8 cellular contexts compared by ENCODE assay signal in the genomic region with DNA sequence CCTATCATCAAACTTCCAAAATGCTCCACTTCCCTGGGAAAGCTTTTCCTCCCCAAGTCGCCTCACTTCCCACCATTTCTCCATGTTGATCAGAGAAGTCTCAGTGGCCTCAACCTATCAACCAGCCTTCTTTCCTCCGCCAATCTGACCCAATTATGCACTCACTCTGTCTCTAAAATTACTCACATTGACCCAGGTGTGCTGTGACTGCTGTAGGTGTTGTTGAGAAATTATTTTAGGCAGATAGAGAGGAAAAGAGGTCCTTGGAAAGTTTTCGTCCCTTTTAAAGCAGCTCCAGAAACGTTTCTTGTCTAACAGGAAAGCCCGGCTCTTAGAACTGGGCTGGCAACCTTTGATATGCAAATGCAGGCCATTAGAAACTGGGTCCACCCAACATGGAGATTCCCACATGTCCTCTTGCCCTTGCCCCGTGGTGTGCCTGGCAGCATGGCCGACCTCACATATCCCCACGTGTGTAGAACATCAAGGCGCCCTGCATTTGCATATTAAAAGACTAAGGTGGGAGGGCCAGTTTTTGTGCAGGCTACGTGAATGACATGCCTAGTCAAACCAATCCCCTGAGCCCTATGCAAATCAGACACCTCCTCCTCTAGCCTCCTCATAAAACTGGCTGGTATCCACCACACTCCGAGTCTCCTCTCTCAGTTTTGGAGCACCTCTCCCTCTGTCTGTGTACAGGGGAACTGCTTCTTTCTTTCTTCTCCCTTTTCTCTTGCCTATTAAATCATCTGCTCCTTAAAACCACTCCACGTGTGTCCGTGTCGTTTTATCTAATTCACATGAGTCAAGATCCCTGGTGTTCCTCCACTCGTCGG. TPM values are rescaled to one million over a fixed set of nuclear protein-coding genes. Genes with fewer than 3 reads are reported as not detected.
A peak's percentile ranks its signal among the peaks of the same experiment; 100 is the strongest.
DNase-seq lines count a peak whose midpoint lies in the region; ATAC-seq, FAIRE-seq and TF ChIP-seq lines count a peak whose summit lies in the region.

No MANE protein-coding gene starts in this region.

- FAIRE-seq in bronchial epithelial cell (lab: Jason Lieb, UNC): peak; percentile 58

- H3K27me3 ChIP-seq in bronchial epithelial cell (ENCODE audit: control insufficient read depth, insufficient read depth, low read length): no peaks in the 10 kb centered on the region
- no peaks in the 10 kb centered on the region for H3K27me3 ChIP-seq in lung (ENCODE audit: control insufficient read depth, insufficient read depth)

- no peaks in the 10 kb centered on the region for H3K4me1 ChIP-seq in lung (ENCODE audit: control insufficient read depth in 2 of 2, insufficient read depth in 2 of 2, low read length in 2 of 2)

- no peaks in the 10 kb centered on the region for H3K9me3 ChIP-seq in lung (ENCODE audit: control insufficient read depth in 2 of 2, insufficient read depth in 1 of 2, low read length in 1 of 2)

- H3K36me3 ChIP-seq in bronchial epithelial cell (ENCODE audit: control insufficient read depth, insufficient read depth, low read length) (no peaks in the 10 kb centered on the region), lung (ENCODE audit: control insufficient read depth in 2 of 2, insufficient read depth in 2 of 2, low read length in 2 of 2) (no peaks in the 10 kb centered on the region)

- peak; percentile 66 for ATAC-seq in lung (ENCODE audit: insufficient read depth, low FRiP score)
- no peak for ATAC-seq in HG02840 (IDR thresholded peaks at IDR 0.05; ENCODE audit: low FRiP score, unreplicated experiment)
- no peak for ATAC-seq in HG02759 (IDR thresholded peaks at IDR 0.05; ENCODE audit: unreplicated experiment)

- TF ChIP-seq CTCF in bronchial epithelial cell (IDR thresholded peaks at IDR 0.05; ENCODE audit: insufficient read depth, low read length, severe bottlenecking): peak; percentile 73
- no peak for TF ChIP-seq CTCF in lung (IDR thresholded peaks at IDR 0.05; ENCODE audit: control extremely low read depth, extremely low read depth)

- peak overlapping the region in 1 of 2 donors; percentile 37 for H3K27ac ChIP-seq in lung (ENCODE audit: low read depth in 1 of 2, low read length in 1 of 2)

- DNase-seq in DMS 273 (lab: John Stamatoyannopoulos, UW; ENCODE audit: unreplicated experiment) (peak; percentile 86), NCI-H1048 (lab: John Stamatoyannopoulos, UW) (peak; percentile 83), bronchial epithelial cell (ENCODE audit: low read depth) (peak; percentile 87), lung (ENCODE audit: low spot score) (peak; percentile 76), SHP77 (lab: John Stamatoyannopoulos, UW) (no peak), T-helper 9 cell (no peak)

- H3K4me3 ChIP-seq in bronchial epithelial cell (ENCODE audit: low read depth, low read length) (peak overlapping the region; percentile 31), lung (no peak overlapping the region)

- 61 to 71% methylated on average over 16 of the region's 16 CpGs for WGBS in lung, 2 donors

RNA-seq across cellular contexts. Expression of gene IPCEF1, which starts 12.9 kb away (rescaled TPM):
- total RNA-seq in bronchial epithelial cell: under 0.01 and 0.26 TPM in 2 replicates
- 10 to 100 TPM in 1 of 2 donors, 1 to 10 TPM in 1; 5.6 to 18.1 TPM for total RNA-seq in lung
- 1 to 10 TPM in 1 of 2 donors, under 1 TPM in 1; 0.85 to 1.6 TPM for polyA plus RNA-seq in lung

Comparison
In these comparisons a context has a peak if more than half of its experiments do, and no peak if none do; other contexts are left out.
1. DNase-seq: peak in DMS 273 (single experiment), NCI-H1048 (single experiment), bronchial epithelial cell (single experiment) and lung (single experiment); none in SHP77 (0 of 2) and T-helper 9 cell (single experiment).